ENCODE assay signal across 2 cellular contexts in the genomic region with DNA sequence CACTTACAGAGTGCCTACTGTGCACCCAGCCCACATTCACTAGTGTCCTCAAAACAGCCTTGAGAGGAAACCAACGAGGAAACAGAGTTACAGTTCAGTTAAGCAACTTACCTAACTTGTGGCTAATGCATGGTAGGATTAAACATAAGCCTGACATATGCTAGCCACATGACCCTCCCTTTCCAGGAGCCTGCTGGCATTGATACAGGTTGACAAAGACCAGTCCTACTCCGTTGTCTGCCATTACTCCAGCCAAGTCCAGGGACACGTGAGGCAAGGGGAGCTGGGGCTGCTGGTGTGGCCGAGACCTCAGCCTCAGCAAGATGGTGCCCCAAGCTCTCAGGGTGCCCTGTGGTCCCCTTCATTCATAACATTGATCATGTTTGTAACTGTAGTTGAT.
TF ChIP-seq lines count a peak whose summit lies in the region.

No MANE protein-coding gene starts in this region.

TF ChIP-seq in SK-N-SH, 30 proteins besides CTCF, POLR2A, EP300 and RAD21 (continued from another document):
- TF ChIP-seq, protein P1, sequence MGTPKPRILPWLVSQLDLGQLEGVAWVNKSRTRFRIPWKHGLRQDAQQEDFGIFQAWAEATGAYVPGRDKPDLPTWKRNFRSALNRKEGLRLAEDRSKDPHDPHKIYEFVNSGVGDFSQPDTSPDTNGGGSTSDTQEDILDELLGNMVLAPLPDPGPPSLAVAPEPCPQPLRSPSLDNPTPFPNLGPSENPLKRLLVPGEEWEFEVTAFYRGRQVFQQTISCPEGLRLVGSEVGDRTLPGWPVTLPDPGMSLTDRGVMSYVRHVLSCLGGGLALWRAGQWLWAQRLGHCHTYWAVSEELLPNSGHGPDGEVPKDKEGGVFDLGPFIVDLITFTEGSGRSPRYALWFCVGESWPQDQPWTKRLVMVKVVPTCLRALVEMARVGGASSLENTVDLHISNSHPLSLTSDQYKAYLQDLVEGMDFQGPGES (IDR thresholded peaks at IDR 0.05; ENCODE audit: low read depth, low read length) = no peak
- no peak for TF ChIP-seq NFIC (IDR thresholded peaks at IDR 0.05; ENCODE audit: borderline replicate concordance)
- TF ChIP-seq, protein P2, sequence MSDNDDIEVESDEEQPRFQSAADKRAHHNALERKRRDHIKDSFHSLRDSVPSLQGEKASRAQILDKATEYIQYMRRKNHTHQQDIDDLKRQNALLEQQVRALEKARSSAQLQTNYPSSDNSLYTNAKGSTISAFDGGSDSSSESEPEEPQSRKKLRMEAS (IDR thresholded peaks at IDR 0.05; ENCODE audit: low read depth) = no peak

TF ChIP-seq in SK-N-SH treated with all-trans-retinoic acid at 6 μM for 48 hours, 23 proteins besides CTCF, POLR2A, EP300 and RAD21 (continued from another document):
- TF ChIP-seq, protein P3, sequence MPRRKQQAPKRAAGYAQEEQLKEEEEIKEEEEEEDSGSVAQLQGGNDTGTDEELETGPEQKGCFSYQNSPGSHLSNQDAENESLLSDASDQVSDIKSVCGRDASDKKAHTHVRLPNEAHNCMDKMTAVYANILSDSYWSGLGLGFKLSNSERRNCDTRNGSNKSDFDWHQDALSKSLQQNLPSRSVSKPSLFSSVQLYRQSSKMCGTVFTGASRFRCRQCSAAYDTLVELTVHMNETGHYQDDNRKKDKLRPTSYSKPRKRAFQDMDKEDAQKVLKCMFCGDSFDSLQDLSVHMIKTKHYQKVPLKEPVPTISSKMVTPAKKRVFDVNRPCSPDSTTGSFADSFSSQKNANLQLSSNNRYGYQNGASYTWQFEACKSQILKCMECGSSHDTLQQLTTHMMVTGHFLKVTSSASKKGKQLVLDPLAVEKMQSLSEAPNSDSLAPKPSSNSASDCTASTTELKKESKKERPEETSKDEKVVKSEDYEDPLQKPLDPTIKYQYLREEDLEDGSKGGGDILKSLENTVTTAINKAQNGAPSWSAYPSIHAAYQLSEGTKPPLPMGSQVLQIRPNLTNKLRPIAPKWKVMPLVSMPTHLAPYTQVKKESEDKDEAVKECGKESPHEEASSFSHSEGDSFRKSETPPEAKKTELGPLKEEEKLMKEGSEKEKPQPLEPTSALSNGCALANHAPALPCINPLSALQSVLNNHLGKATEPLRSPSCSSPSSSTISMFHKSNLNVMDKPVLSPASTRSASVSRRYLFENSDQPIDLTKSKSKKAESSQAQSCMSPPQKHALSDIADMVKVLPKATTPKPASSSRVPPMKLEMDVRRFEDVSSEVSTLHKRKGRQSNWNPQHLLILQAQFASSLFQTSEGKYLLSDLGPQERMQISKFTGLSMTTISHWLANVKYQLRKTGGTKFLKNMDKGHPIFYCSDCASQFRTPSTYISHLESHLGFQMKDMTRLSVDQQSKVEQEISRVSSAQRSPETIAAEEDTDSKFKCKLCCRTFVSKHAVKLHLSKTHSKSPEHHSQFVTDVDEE (CRISPR knock-in tag; IDR thresholded peaks at IDR 0.05) = no peak
- TF ChIP-seq, protein P4, sequence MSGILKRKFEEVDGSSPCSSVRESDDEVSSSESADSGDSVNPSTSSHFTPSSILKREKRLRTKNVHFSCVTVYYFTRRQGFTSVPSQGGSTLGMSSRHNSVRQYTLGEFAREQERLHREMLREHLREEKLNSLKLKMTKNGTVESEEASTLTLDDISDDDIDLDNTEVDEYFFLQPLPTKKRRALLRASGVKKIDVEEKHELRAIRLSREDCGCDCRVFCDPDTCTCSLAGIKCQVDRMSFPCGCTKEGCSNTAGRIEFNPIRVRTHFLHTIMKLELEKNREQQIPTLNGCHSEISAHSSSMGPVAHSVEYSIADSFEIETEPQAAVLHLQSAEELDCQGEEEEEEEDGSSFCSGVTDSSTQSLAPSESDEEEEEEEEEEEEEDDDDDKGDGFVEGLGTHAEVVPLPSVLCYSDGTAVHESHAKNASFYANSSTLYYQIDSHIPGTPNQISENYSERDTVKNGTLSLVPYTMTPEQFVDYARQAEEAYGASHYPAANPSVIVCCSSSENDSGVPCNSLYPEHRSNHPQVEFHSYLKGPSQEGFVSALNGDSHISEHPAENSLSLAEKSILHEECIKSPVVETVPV (CRISPR knock-in tag; IDR thresholded peaks at IDR 0.05) = no peak
- no peak for TF ChIP-seq BACH2 (CRISPR knock-in tag; IDR thresholded peaks at IDR 0.05; ENCODE audit: borderline replicate concordance)
- no peak for TF ChIP-seq ZC3H10 (CRISPR knock-in tag; IDR thresholded peaks at IDR 0.05)
- no peak for TF ChIP-seq TCF4 (CRISPR knock-in tag; IDR thresholded peaks at IDR 0.05; ENCODE audit: borderline replicate concordance)
- TF ChIP-seq ZFP30 (CRISPR knock-in tag; IDR thresholded peaks at IDR 0.05) = no peak
- TF ChIP-seq ZFP3 (CRISPR knock-in tag; IDR thresholded peaks at IDR 0.05) = no peak
- no peak for TF ChIP-seq ZNF565 (CRISPR knock-in tag; conservative IDR thresholded peaks at IDR 0.05; ENCODE audit: low read depth)
- no peak for TF ChIP-seq RARB (CRISPR knock-in tag; IDR thresholded peaks at IDR 0.05)
- TF ChIP-seq ISL1 (CRISPR knock-in tag; IDR thresholded peaks at IDR 0.05) = no peak
- TF ChIP-seq, protein P5, sequence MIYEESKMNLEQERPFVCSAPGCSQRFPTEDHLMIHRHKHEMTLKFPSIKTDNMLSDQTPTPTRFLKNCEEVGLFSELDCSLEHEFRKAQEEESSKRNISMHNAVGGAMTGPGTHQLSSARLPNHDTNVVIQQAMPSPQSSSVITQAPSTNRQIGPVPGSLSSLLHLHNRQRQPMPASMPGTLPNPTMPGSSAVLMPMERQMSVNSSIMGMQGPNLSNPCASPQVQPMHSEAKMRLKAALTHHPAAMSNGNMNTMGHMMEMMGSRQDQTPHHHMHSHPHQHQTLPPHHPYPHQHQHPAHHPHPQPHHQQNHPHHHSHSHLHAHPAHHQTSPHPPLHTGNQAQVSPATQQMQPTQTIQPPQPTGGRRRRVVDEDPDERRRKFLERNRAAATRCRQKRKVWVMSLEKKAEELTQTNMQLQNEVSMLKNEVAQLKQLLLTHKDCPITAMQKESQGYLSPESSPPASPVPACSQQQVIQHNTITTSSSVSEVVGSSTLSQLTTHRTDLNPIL (CRISPR knock-in tag; IDR thresholded peaks at IDR 0.05; ENCODE audit: low read depth) = no peak
